Comparison of ENCODE assay signal across 9 cellular contexts in the genomic region with DNA sequence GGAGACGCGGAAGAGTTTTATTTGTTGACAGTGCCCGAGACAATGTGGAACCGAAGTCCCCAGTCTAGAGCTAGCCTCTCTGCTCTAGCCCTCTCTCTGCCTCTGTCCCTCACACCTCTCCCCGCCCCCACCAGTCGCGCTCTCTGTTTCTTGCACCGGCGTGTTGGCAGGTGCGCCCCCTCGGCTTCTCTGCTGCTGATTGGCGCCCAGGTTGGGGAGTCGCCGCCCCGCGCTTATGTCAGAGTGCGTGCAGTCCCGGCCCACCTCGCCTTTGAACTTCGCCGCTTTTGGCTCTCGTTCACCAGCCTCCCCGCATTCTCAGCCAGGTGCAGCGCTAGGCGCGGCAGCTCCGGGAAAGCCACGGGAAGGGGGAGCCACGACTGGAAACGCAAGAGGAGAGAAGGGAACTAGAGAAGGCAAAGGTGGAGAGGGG. TPM values are rescaled to one million over a fixed set of nuclear protein-coding genes. Genes with fewer than 3 reads are reported as not detected.
DNase-seq lines count a peak whose midpoint lies in the region; TF ChIP-seq lines count a peak whose summit lies in the region.
"Had no signal": no experiment of that assay in that cellular context is flagged by ENCODE, and none has a peak within 500 bp of the region (broad histone marks: within the 10 kb centered on the region; RNA-seq: fewer than 3 reads in every experiment).

A gene (plus strand): TSS at position 315 of the 433 bp plus-strand sequence. CDS start 470 bp downstream, outside the sequence.

- H3K36me3 Mint-ChIP-seq in chondrocyte (ENCODE audit: low read depth), result no peaks in the 10 kb centered on the region
- H3K36me3 Mint-ChIP-seq in neural crest cell (ENCODE audit: low read depth), result no peaks in the 10 kb centered on the region

- H3K27ac Mint-ChIP-seq in chondrocyte (ENCODE audit: unreplicated experiment), result no peak within 1 kb of the TSS
- no peak within 1 kb of the TSS for H3K27ac Mint-ChIP-seq in neural crest cell (ENCODE audit: unreplicated experiment)

- H3K27me3 Mint-ChIP-seq in chondrocyte (ENCODE audit: low read depth) (peaks cover 88% of the 10 kb centered on the region), neural crest cell (ENCODE audit: low read depth) (peaks cover 100% of the 10 kb centered on the region)

- DNase-seq in DMS79 treated with DMSO at 0.1 percent for 48 hours (lab: John Stamatoyannopoulos, UW), result peak; percentile 93
- DNase-seq in chondrocyte (ENCODE audit: low spot score), result peak; percentile 72
- DNase-seq in neural crest cell (ENCODE audit: low read depth, low spot score), result no peak
- DNase-seq in effector CD4-positive, alpha-beta T cell, result no peak
- DNase-seq in KG1 (lab: John Stamatoyannopoulos, UW), result no peak
- no peak for DNase-seq in COLO829 (ENCODE audit: low spot score)
- DNase-seq in epidermal melanocyte (ENCODE audit: insufficient read length, low spot score), result no peak
- DNase-seq: cortex of kidney had no signal

- H3K9me3 Mint-ChIP-seq in chondrocyte (ENCODE audit: low read depth) (no peaks in the 10 kb centered on the region), neural crest cell (no peaks in the 10 kb centered on the region)

- TF ChIP-seq EP300 in Ishikawa (IDR thresholded peaks at IDR 0.05; ENCODE audit: borderline replicate concordance), result no peak

- H3K4me1 Mint-ChIP-seq in chondrocyte (ENCODE audit: low read depth) (peaks cover 22% of the 10 kb centered on the region), neural crest cell (peaks cover 41% of the 10 kb centered on the region)

- TF ChIP-seq CTCF in chondrocyte (IDR thresholded peaks at IDR 0.05) (no peak), neural crest cell (conservative IDR thresholded peaks at IDR 0.05) (no peak)

- TF ChIP-seq RAD21 in Ishikawa (IDR thresholded peaks at IDR 0.05; ENCODE audit: low read depth), result no peak

- peak within 1 kb of the TSS; percentile 19 for H3K4me3 Mint-ChIP-seq in chondrocyte (ENCODE audit: unreplicated experiment)
- peak within 1 kb of the TSS; percentile 29 for H3K4me3 Mint-ChIP-seq in neural crest cell

TF ChIP-seq in Ishikawa, 13 proteins besides CTCF, POLR2A, EP300 and RAD21:
- no peak for TF ChIP-seq TEAD4 (IDR thresholded peaks at IDR 0.05)
- no peak for TF ChIP-seq TAF1 (IDR thresholded peaks at IDR 0.05; ENCODE audit: low read depth)
- TF ChIP-seq TCF12 (IDR thresholded peaks at IDR 0.05; ENCODE audit: low read depth), result no peak
- TF ChIP-seq, protein P1, sequence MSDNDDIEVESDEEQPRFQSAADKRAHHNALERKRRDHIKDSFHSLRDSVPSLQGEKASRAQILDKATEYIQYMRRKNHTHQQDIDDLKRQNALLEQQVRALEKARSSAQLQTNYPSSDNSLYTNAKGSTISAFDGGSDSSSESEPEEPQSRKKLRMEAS (IDR thresholded peaks at IDR 0.05), result peak; percentile 65
TF ChIP-seq in Ishikawa: peak in this region for 1.

RNA-seq across cellular contexts. Expression of the gene that starts here (rescaled TPM):
- total RNA-seq in chondrocyte (not detected in 3 replicates), neural crest cell (0.18 and 0.37 TPM in 2 replicates)

Comparison
In these comparisons a context has a peak if more than half of its experiments do, and no peak if none do; other contexts are left out.
1. Peak in DNase-seq in chondrocyte; RNA of the gene not detected or under 1 TPM.